ENCODE assay signal across 8 cellular contexts in the genomic region with DNA sequence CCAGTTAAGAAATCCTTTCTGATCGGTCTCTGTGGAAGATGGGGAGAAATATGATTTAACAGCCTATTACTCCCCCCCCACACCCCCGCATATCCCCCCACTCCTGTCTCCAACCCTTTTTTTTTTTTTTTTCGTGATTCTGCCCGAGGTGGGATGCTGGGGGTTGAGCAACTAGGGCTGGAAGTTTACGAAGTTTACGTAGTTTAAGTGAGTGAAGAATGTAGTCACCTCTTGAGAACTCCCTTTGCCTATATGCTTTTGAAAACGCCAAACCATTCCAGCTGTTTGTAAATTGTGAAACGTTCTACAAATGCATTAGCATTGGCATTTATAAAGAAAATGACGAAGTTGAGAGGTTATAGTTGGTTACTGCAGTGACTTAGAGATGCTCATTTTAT. TPM values are rescaled to one million over a fixed set of nuclear protein-coding genes. Genes with fewer than 3 reads are reported as not detected.
A peak's percentile ranks its signal among the peaks of the same experiment; 100 is the strongest.
DNase-seq lines count a peak whose midpoint lies in the region; ATAC-seq and TF ChIP-seq lines count a peak whose summit lies in the region.

No MANE protein-coding gene starts in this region.

- no peaks in the 10 kb centered on the region for H3K9me3 Mint-ChIP-seq in endodermal cell

- no peak for ATAC-seq in GM18873 (IDR thresholded peaks at IDR 0.05; ENCODE audit: low FRiP score, unreplicated experiment)

- H3K36me3 Mint-ChIP-seq in endodermal cell (ENCODE audit: low read depth) = peaks cover 5% of the 10 kb centered on the region

- H3K4me1 Mint-ChIP-seq in endodermal cell = peaks cover 9% of the 10 kb centered on the region

- H3K4me1 ChIP-seq in endodermal cell (ENCODE audit: control insufficient read depth, insufficient read depth, low read length) = no peaks in the 10 kb centered on the region
- H3K4me1 ChIP-seq in mononuclear cell (ENCODE audit: insufficient read depth, low read length) = peaks cover 10% of the 10 kb centered on the region

- H3K27me3 ChIP-seq in endodermal cell (ENCODE audit: control insufficient read depth, insufficient read depth, low read length, poor library complexity, severe bottlenecking) (no peaks in the 10 kb centered on the region), mononuclear cell (ENCODE audit: insufficient read depth, low read length) (peaks cover 12% of the 10 kb centered on the region)

- 2% methylated on average over 5 to 6 of the region's 9 CpGs for WGBS in endodermal cell (ENCODE audit: insufficient coverage in 1 of 2, insufficient read length in 1 of 2), 2 experiments

- DNase-seq in NCI-H146 (lab: John Stamatoyannopoulos, UW) (peak; percentile 5), NCI-H146 treated with DMSO at 0.1 percent for 48 hours (lab: John Stamatoyannopoulos, UW; ENCODE audit: unreplicated experiment) (no peak), OCI-M1 (lab: John Stamatoyannopoulos, UW) (peak; percentile 67), endodermal cell (no peak), superior temporal gyrus (ENCODE audit: extremely low spot score) (no peak), NOMO-1 (lab: John Stamatoyannopoulos, UW; ENCODE audit: unreplicated experiment in 2 of 2) (no peak)

- H3K4me3 Mint-ChIP-seq in endodermal cell = peak overlapping the region; percentile 88

- H3K27ac Mint-ChIP-seq in endodermal cell = peak overlapping the region; percentile 86

- peak overlapping the region; percentile 85 for H3K9ac ChIP-seq in endodermal cell (ENCODE audit: extremely low read depth, low read length, poor library complexity, severe bottlenecking)

- H3K27ac ChIP-seq in endodermal cell (ENCODE audit: low read depth, low read length) = peak overlapping the region; percentile 89

- TF ChIP-seq CTCF in endodermal cell (conservative IDR thresholded peaks at IDR 0.05) = no peak

- H3K36me3 ChIP-seq in endodermal cell (ENCODE audit: control insufficient read depth, insufficient read depth, low read length) = peaks cover 29% of the 10 kb centered on the region

- H3K4me3 ChIP-seq in endodermal cell (ENCODE audit: low read length) (peak overlapping the region; percentile 88), mononuclear cell (ENCODE audit: low read length) (peak overlapping the region; percentile 26)

- no peaks in the 10 kb centered on the region for H3K9me3 ChIP-seq in endodermal cell (ENCODE audit: control insufficient read depth, low read length)
- H3K9me3 ChIP-seq in mononuclear cell (ENCODE audit: low read depth, low read length) = no peaks in the 10 kb centered on the region

- H3K27me3 Mint-ChIP-seq in endodermal cell (ENCODE audit: insufficient read depth) = peaks cover 8% of the 10 kb centered on the region

RNA-seq across cellular contexts. Expression of a gene that starts 0.8 kb away (rescaled TPM):
- 1 to 10 TPM; 5.7 TPM for total RNA-seq in endodermal cell
- 5.2 TPM for polyA plus RNA-seq in endodermal cell (2013, experiment 1 of 2)
- 6.8 TPM for polyA plus RNA-seq in endodermal cell (2013, experiment 2 of 2)
- 1.4 TPM for total RNA-seq in mononuclear cell

Comparison
In these comparisons a context has a peak if more than half of its experiments do, and no peak if none do; other contexts are left out.
1. DNase-seq: peak in NCI-H146 (single experiment) and OCI-M1 (single experiment); none in NCI-H146 treated with DMSO at 0.1 percent for 48 hours (single experiment), endodermal cell (single experiment), superior temporal gyrus (single experiment) and NOMO-1 (0 of 2).